ENCODE assay signal across 9 cellular contexts in the genomic region with DNA sequence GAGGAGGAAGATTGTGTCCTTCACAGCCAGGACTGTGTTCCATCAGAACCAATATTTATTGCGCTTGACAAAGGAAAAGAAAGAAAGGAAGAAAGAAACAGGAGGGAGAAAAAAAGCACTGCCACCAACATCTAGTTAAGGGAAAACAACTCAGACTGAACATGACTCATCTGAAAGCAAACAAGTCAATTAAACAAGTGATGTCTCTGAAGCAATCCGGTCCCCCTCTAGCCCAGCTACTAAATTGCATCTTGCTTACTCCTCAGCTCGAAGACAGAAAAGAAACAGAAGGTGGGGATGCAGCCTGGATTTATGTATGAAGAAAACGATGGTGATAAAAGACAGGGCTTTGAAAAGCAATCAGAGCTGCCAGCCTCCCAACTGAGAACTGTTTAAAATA.
DNase-seq lines count a peak whose midpoint lies in the region; TF ChIP-seq lines count a peak whose summit lies in the region.
"Had no signal": no experiment of that assay in that cellular context is flagged by ENCODE, and none has a peak within 500 bp of the region (broad histone marks: within the 10 kb centered on the region; RNA-seq: fewer than 3 reads in every experiment).

No MANE protein-coding gene starts in this region.

- H4K20me1 ChIP-seq in neural cell (ENCODE audit: insufficient read depth) = no peaks in the 10 kb centered on the region

- H3K4me1 ChIP-seq in esophagus squamous epithelium (no peaks in the 10 kb centered on the region), right atrium auricular region (peaks cover 0 to 4% of the 10 kb centered on the region in 2 donors)

- H3K4me2 ChIP-seq in neural cell (ENCODE audit: low read length) = no peak overlapping the region

- H3K27ac ChIP-seq in brain microvascular endothelial cell (no peak overlapping the region), neural cell (ENCODE audit: low read length) (peak overlapping the region; percentile 52), esophagus squamous epithelium (no peak overlapping the region), right atrium auricular region (no peak overlapping the region)

- no peaks in the 10 kb centered on the region for H3K9me3 ChIP-seq in neural cell (ENCODE audit: low read length)
- no peaks in the 10 kb centered on the region for H3K9me3 ChIP-seq in esophagus squamous epithelium
- no peaks in the 10 kb centered on the region for H3K9me3 ChIP-seq in right atrium auricular region

- H3K9ac ChIP-seq in neural cell (ENCODE audit: low read length) = no peak overlapping the region

- WGBS in esophagus squamous epithelium, 2 donors = 36 to 37% methylated on average over 4 of the region's 4 CpGs

- in situ Hi-C loops in brain microvascular endothelial cell (cut with HindIII; ENCODE audit: low pct_ligation_motif_present, low sequenced_read_pairs) = no loop called here

- H3F3A ChIP-seq in neural cell (ENCODE audit: insufficient read depth, low read length, poor library complexity, severe bottlenecking) = no peaks in the 10 kb centered on the region

- no peak for TF ChIP-seq EP300 in neural cell (conservative IDR thresholded peaks at IDR 0.05; ENCODE audit: poor library complexity, severe bottlenecking)

- DNase-seq in EL (peak; percentile 15), NCI-H1436 treated with DMSO at 0.1 percent for 48 hours (lab: John Stamatoyannopoulos, UW) (peak; percentile 21), brain microvascular endothelial cell (peak; percentile 0), GM10266 (ENCODE audit: extremely low spot score) (no peak), esophagus squamous epithelium (lab: John Stamatoyannopoulos, UW) (no peak), right atrium auricular region (ENCODE audit: low spot score) (no peak)
- DNase-seq: activated B cell treated with CpG ODN at 0.5 μM for 24 hours; naive thymus-derived CD4-positive, alpha-beta T cell had no signal

- no peak for TF ChIP-seq CTCF in brain microvascular endothelial cell (IDR thresholded peaks at IDR 0.05; ENCODE audit: low read depth, low read length, missing control alignments)
- peak; percentile 15 for TF ChIP-seq CTCF in neural cell (IDR thresholded peaks at IDR 0.05; ENCODE audit: poor library complexity, severe bottlenecking)
- no peak for TF ChIP-seq CTCF in GM10266 (IDR thresholded peaks at IDR 0.05; ENCODE audit: control insufficient read depth, insufficient read depth, low read depth, missing control alignments)
- TF ChIP-seq CTCF in esophagus squamous epithelium (IDR thresholded peaks at IDR 0.05) = no peak
- no peak for TF ChIP-seq CTCF in right atrium auricular region (IDR thresholded peaks at IDR 0.05)

- intact Hi-C loops in esophagus squamous epithelium (cut with DNase I) = no loop called here

- H3K36me3 ChIP-seq in brain microvascular endothelial cell (replicated peaks) (no peaks in the 10 kb centered on the region), neural cell (ENCODE audit: insufficient read depth, low read length) (no peaks in the 10 kb centered on the region), esophagus squamous epithelium (no peaks in the 10 kb centered on the region), right atrium auricular region (no peaks in the 10 kb centered on the region)

- H3K79me2 ChIP-seq in neural cell (replicated peaks; ENCODE audit: insufficient read depth, low read length) = no peaks in the 10 kb centered on the region

- no peaks in the 10 kb centered on the region for H3K9me2 ChIP-seq in neural cell (ENCODE audit: insufficient read depth, low read length)

- no peak for TF ChIP-seq POLR2A in esophagus squamous epithelium (IDR thresholded peaks at IDR 0.05)

- no peak for TF ChIP-seq RAD21 in neural cell (conservative IDR thresholded peaks at IDR 0.05)

- H3K27me3 ChIP-seq in brain microvascular endothelial cell (replicated peaks) (no peaks in the 10 kb centered on the region), neural cell (ENCODE audit: insufficient read depth, low read depth, low read length) (no peaks in the 10 kb centered on the region), esophagus squamous epithelium (no peaks in the 10 kb centered on the region), right atrium auricular region (no peaks in the 10 kb centered on the region)

- H3K4me3 ChIP-seq in brain microvascular endothelial cell (ENCODE audit: low read depth, low read length) = no peak overlapping the region
- H3K4me3 ChIP-seq in neural cell (ENCODE audit: low read length) = peak overlapping the region; percentile 21
- H3K4me3 ChIP-seq in esophagus squamous epithelium = no peak overlapping the region
- no peak overlapping the region for H3K4me3 ChIP-seq in right atrium auricular region

- H2AFZ ChIP-seq in neural cell (ENCODE audit: low read depth, low read length) = peak overlapping the region; percentile 52

TF ChIP-seq in neural cell, 6 proteins besides CTCF, POLR2A, EP300 and RAD21:
- TF ChIP-seq POLR2AphosphoS5 (IDR thresholded peaks at IDR 0.05) = no peak
- TF ChIP-seq SMC3 (conservative IDR thresholded peaks at IDR 0.05; ENCODE audit: poor library complexity) = no peak
- TF ChIP-seq EZH2 (IDR thresholded peaks at IDR 0.05; ENCODE audit: borderline replicate concordance, insufficient read depth, low read length, poor library complexity, severe bottlenecking) = no peak
- no peak for TF ChIP-seq MXI1 (conservative IDR thresholded peaks at IDR 0.05; ENCODE audit: poor library complexity, severe bottlenecking)
- TF ChIP-seq TAF1 (IDR thresholded peaks at IDR 0.05; ENCODE audit: low read depth) = no peak
- no peak for TF ChIP-seq REST (IDR thresholded peaks at IDR 0.05; ENCODE audit: borderline replicate concordance)

Comparison
In these comparisons a context has a peak if more than half of its experiments do, and no peak if none do; other contexts are left out.
1. DNase-seq: peak in EL (single experiment), NCI-H1436 treated with DMSO at 0.1 percent for 48 hours (single experiment) and brain microvascular endothelial cell (single experiment); none in GM10266 (single experiment), esophagus squamous epithelium (single experiment) and right atrium auricular region (single experiment).